11 cellular contexts compared by ENCODE assay signal in the genomic region with DNA sequence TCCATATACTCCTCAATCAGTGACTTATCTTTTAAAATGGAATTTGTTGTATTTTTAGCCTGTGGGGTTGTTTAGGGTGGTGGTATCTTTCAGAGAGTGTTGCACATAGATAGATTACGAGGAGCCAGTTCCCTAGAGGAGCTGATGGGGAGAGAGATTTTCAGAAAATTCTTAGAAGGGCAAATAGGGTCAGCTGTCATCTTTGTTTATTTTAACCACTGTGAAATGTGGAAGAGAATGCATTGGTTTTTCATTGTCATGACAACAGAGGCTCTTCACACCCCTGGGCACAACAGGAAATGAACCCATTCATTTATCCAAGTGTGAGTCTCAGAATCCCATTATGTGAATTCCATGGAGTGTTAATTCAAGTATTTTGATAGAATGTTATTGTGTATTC.
A peak's percentile ranks its signal among the peaks of the same experiment; 100 is the strongest.
DNase-seq lines count a peak whose midpoint lies in the region; ATAC-seq lines count a peak whose summit lies in the region.
"Had no signal": no experiment of that assay in that cellular context is flagged by ENCODE, and none has a peak within 500 bp of the region (broad histone marks: within the 10 kb centered on the region; RNA-seq: fewer than 3 reads in every experiment).

No MANE protein-coding gene starts in this region.

- POLR2A ChIA-PET in activated CD4-positive, alpha-beta T cell treated with anti-CD3 and anti-CD28 coated beads, Interleukin-2, amount 10 ng/mL, durations not matched to agents 7 days and 5 days (lab: Charles Lee) = interaction anchor here (0.6 kb wide), 1 partner anchor 10 kb away, joined by 4 read pairs; no protein-coding TSS in a partner anchor

- CTCF ChIA-PET in activated CD4-positive, alpha-beta T cell treated with anti-CD3 and anti-CD28 coated beads, Interleukin-2, amount 10 ng/mL, durations not matched to agents 7 days and 5 days (lab: Charles Lee) = interaction anchor here (1.8 kb wide), 1 partner anchor 8 kb away, joined by 4 read pairs; no protein-coding TSS in a partner anchor

- H3K79me2 ChIP-seq in trophoblast cell (ENCODE audit: control insufficient read depth, insufficient read depth, low read length, poor library complexity) = no peaks in the 10 kb centered on the region

- H4K12ac ChIP-seq in trophoblast cell (ENCODE audit: low read depth, low read length) = no peak overlapping the region

- no peak overlapping the region for H2AK5ac ChIP-seq in trophoblast cell (ENCODE audit: low read length)

- no peak overlapping the region for H3K23ac ChIP-seq in trophoblast cell (ENCODE audit: low read length)

- no peaks in the 10 kb centered on the region for H3K27me3 Mint-ChIP-seq in activated CD4-positive, alpha-beta T cell treated with anti-CD3 and anti-CD28 coated beads, Interleukin-2, amount 10 ng/mL, durations not matched to agents 7 days and 5 days
- no peaks in the 10 kb centered on the region for H3K27me3 Mint-ChIP-seq in activated naive CD8-positive, alpha-beta T cell treated with anti-CD3 and anti-CD28 coated beads, Interleukin-2, amount 50 U/mL, for 24 hours
- H3K27me3 Mint-ChIP-seq: brain had no signal

- H3K14ac ChIP-seq in trophoblast cell (ENCODE audit: low read length) = no peak overlapping the region

- WGBS in trophoblast cell (ENCODE audit: extremely low coverage, insufficient coverage, insufficient read length) = no CpG with 5 or more reads among the region's 1 CpG

- H3K9me3 Mint-ChIP-seq in activated CD4-positive, alpha-beta T cell treated with anti-CD3 and anti-CD28 coated beads, Interleukin-2, amount 10 ng/mL, durations not matched to agents 7 days and 5 days = peaks cover 10% of the 10 kb centered on the region
- peaks cover 10% of the 10 kb centered on the region for H3K9me3 Mint-ChIP-seq in activated naive CD8-positive, alpha-beta T cell treated with anti-CD3 and anti-CD28 coated beads, Interleukin-2, amount 50 U/mL, for 24 hours

- no peak overlapping the region for H3K9ac ChIP-seq in trophoblast cell (ENCODE audit: low read length)

- H3K36me3 Mint-ChIP-seq in activated CD4-positive, alpha-beta T cell treated with anti-CD3 and anti-CD28 coated beads, Interleukin-2, amount 10 ng/mL, durations not matched to agents 7 days and 5 days (ENCODE audit: low read depth) = peaks cover 30% of the 10 kb centered on the region
- peaks cover 23% of the 10 kb centered on the region for H3K36me3 Mint-ChIP-seq in activated naive CD8-positive, alpha-beta T cell treated with anti-CD3 and anti-CD28 coated beads, Interleukin-2, amount 50 U/mL, for 24 hours (ENCODE audit: low read depth)

- no peak for ATAC-seq in activated naive CD8-positive, alpha-beta T cell treated with anti-CD3 and anti-CD28 coated beads, Interleukin-2, amount 50 U/mL, for 24 hours
- ATAC-seq in HG03432 (IDR thresholded peaks at IDR 0.05; ENCODE audit: unreplicated experiment) = no peak
- no peak for ATAC-seq in GM19023 (IDR thresholded peaks at IDR 0.05; ENCODE audit: unreplicated experiment)
- ATAC-seq in GM19463 (IDR thresholded peaks at IDR 0.05; ENCODE audit: unreplicated experiment) = no peak
- ATAC-seq: left colon had no signal

- no peak overlapping the region for H2AFZ ChIP-seq in trophoblast cell (ENCODE audit: insufficient read depth, low read length, poor library complexity)

- H4K8ac ChIP-seq in trophoblast cell (ENCODE audit: low read depth, low read length) = no peak overlapping the region

- H2BK12ac ChIP-seq in trophoblast cell (ENCODE audit: low read length) = no peak overlapping the region

- no peak overlapping the region for H3K4me2 ChIP-seq in trophoblast cell (ENCODE audit: low read length)

- peak overlapping the region; percentile 23 for H3K4me3 Mint-ChIP-seq in activated CD4-positive, alpha-beta T cell treated with anti-CD3 and anti-CD28 coated beads, Interleukin-2, amount 10 ng/mL, durations not matched to agents 7 days and 5 days
- H3K4me3 Mint-ChIP-seq in activated naive CD8-positive, alpha-beta T cell treated with anti-CD3 and anti-CD28 coated beads, Interleukin-2, amount 50 U/mL, for 24 hours = peak overlapping the region; percentile 40

- peaks cover 97% of the 10 kb centered on the region for H3K4me1 Mint-ChIP-seq in activated CD4-positive, alpha-beta T cell treated with anti-CD3 and anti-CD28 coated beads, Interleukin-2, amount 10 ng/mL, durations not matched to agents 7 days and 5 days
- peaks cover 97% of the 10 kb centered on the region for H3K4me1 Mint-ChIP-seq in activated naive CD8-positive, alpha-beta T cell treated with anti-CD3 and anti-CD28 coated beads, Interleukin-2, amount 50 U/mL, for 24 hours

- H3K4ac ChIP-seq in trophoblast cell (ENCODE audit: low read depth, low read length) = no peak overlapping the region

- no peak overlapping the region for H4K91ac ChIP-seq in trophoblast cell (ENCODE audit: low read depth, low read length)

- H3K79me1 ChIP-seq in trophoblast cell (ENCODE audit: low read length) = peaks cover 6% of the 10 kb centered on the region

- no peak overlapping the region for H3K27ac ChIP-seq in trophoblast cell (ENCODE audit: low read depth, low read length)

- H3K27me3 ChIP-seq in trophoblast cell (ENCODE audit: insufficient read depth, low read length) = no peaks in the 10 kb centered on the region

- no peaks in the 10 kb centered on the region for H3K36me3 ChIP-seq in trophoblast cell (ENCODE audit: control insufficient read depth in 1 of 2, insufficient read depth in 2 of 2, low read length in 2 of 2)

- peaks cover 12 to 23% of the 10 kb centered on the region in 2 experiments for H3K4me1 ChIP-seq in trophoblast cell (ENCODE audit: control insufficient read depth in 1 of 2, insufficient read depth in 2 of 2, low read length in 2 of 2)

- H3K9me3 ChIP-seq in trophoblast cell (ENCODE audit: insufficient read depth, low read depth, low read length) = no peaks in the 10 kb centered on the region

- H2BK120ac ChIP-seq in trophoblast cell (ENCODE audit: insufficient read depth, low read length, poor library complexity) = no peak overlapping the region

- no peak overlapping the region for H3K4me3 ChIP-seq in trophoblast cell (ENCODE audit: low read depth, low read length)

- peak overlapping the region; percentile 83 for H3K27ac Mint-ChIP-seq in activated CD4-positive, alpha-beta T cell treated with anti-CD3 and anti-CD28 coated beads, Interleukin-2, amount 10 ng/mL, durations not matched to agents 7 days and 5 days
- H3K27ac Mint-ChIP-seq in activated naive CD8-positive, alpha-beta T cell treated with anti-CD3 and anti-CD28 coated beads, Interleukin-2, amount 50 U/mL, for 24 hours = peak overlapping the region; percentile 88

- no peak overlapping the region for H3K18ac ChIP-seq in trophoblast cell (ENCODE audit: low read length)

- DNase-seq in activated CD4-positive, alpha-beta T cell treated with anti-CD3 and anti-CD28 coated beads, Interleukin-2, amount 10 ng/mL, durations not matched to agents 7 days and 5 days = no peak
- DNase-seq in activated CD4-positive, alpha-beta T cell treated with anti-CD3 and anti-CD28 coated beads for 48 hours = no peak
- DNase-seq in NCI-H748 treated with DMSO at 0.1 percent for 48 hours (lab: John Stamatoyannopoulos, UW) (peak; percentile 21), trophoblast cell (peak; percentile 17 to 87)
- DNase-seq in activated naive CD8-positive, alpha-beta T cell treated with anti-CD3 and anti-CD28 coated beads, Interleukin-2, amount 50 U/mL, for 24 hours = no peak
- DNase-seq: left colon, NCI-H187 treated with DMSO at 0.1 percent for 48 hours had no signal

- no peak overlapping the region for H2BK5ac ChIP-seq in trophoblast cell (ENCODE audit: low read depth, low read length, poor library complexity)

Comparison
In these comparisons a context has a peak if more than half of its experiments do, and no peak if none do; other contexts are left out.
1. DNase-seq: peak in NCI-H748 treated with DMSO at 0.1 percent for 48 hours (single experiment) and trophoblast cell (2 of 2); none in activated CD4-positive, alpha-beta T cell treated with anti-CD3 and anti-CD28 coated beads, Interleukin-2, amount 10 ng/mL, durations not matched to agents 7 days and 5 days (single experiment), activated CD4-positive, alpha-beta T cell treated with anti-CD3 and anti-CD28 coated beads for 48 hours (single experiment) and activated naive CD8-positive, alpha-beta T cell treated with anti-CD3 and anti-CD28 coated beads, Interleukin-2, amount 50 U/mL, for 24 hours (single experiment).